In genomic region chrX:152912121-152912520, GRCh38 we compare ENCODE assay signal across 1 cellular context.
TF ChIP-seq lines count a peak whose summit lies in the region.

No MANE protein-coding gene starts in this region.

TF ChIP-seq in K562, 482 proteins besides CTCF, POLR2A, EP300 and RAD21 (continued from another document):
- TF ChIP-seq ARID4B (CRISPR knock-in tag; IDR thresholded peaks at IDR 0.05) (no peak), ZBTB12 (CRISPR knock-in tag; IDR thresholded peaks at IDR 0.05) (no peak), ZNF695 (CRISPR knock-in tag; IDR thresholded peaks at IDR 0.05) (no peak)
